In the genomic region with DNA sequence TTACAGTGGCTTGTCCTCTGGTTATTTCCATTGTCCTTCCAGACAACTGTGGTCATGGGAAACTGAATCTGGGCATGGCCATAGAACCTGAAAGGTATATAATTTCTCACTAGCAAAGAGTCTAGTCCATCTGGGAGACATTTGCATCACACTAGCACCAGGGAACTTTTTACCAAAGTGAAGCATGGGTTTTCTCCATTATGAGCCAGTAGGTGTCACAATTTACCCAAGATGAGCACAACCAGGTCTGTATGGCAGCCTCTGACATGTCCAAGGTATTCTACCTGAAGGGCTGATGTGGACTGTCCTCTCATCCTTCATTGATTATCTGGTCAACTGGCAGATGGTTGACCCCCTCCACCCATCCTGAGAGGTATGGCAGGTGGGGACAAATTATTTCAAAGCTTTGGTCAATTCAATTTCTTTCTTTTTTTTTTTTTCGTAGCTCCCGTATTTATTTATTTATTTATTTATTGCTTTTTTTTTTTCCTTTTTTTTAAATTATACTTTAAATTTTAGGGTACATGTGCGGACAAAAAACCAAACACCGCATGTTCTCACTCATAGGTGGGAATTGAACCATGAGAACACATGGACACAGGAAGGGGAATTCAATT, we compare ENCODE assay signal across 9 cellular contexts.
DNase-seq lines count a peak whose midpoint lies in the region; ATAC-seq and TF ChIP-seq lines count a peak whose summit lies in the region.
"Had no signal": no experiment of that assay in that cellular context is flagged by ENCODE, and none has a peak within 500 bp of the region (broad histone marks: within the 10 kb centered on the region; RNA-seq: fewer than 3 reads in every experiment).

No MANE protein-coding gene starts in this region.

- H3K36me3 ChIP-seq in left lung (no peaks in the 10 kb centered on the region), HAP-1 (replicated peaks) (no peaks in the 10 kb centered on the region), tibial artery (no peaks in the 10 kb centered on the region)

- ATAC-seq in left lung = peak; percentile 33

- TF ChIP-seq CTCF in left lung (IDR thresholded peaks at IDR 0.05) (peak in 1 of 2 donors; percentile 21), tibial artery (IDR thresholded peaks at IDR 0.05) (no peak)

- H3K27me3 ChIP-seq in left lung = no peaks in the 10 kb centered on the region
- H3K27me3 ChIP-seq in HAP-1 (ENCODE audit: low read depth) = peaks cover 5% of the 10 kb centered on the region; the same call in 1 of the 2 replicates
- no peaks in the 10 kb centered on the region for H3K27me3 ChIP-seq in tibial artery

- DNase-seq in activated naive CD4-positive, alpha-beta T cell treated with anti-CD3 and anti-CD28 coated beads for 36 hours = peak; percentile 5
- DNase-seq in activated naive CD4-positive, alpha-beta T cell (lab: John Stamatoyannopoulos, UW) = no peak
- DNase-seq in HS-5 (ENCODE audit: low read depth) (peak; percentile 15), SHP77 treated with DMSO at 0.1 percent for 48 hours (lab: John Stamatoyannopoulos, UW) (peak; percentile 11), left lung (no peak), HAP-1 (ENCODE audit: low spot score in 2 of 2) (no peak), tibial artery (no peak)
- DNase-seq in activated effector memory CD4-positive, alpha-beta T cell treated with Interleukin-2 at 50 U/mL for 16 hours = no peak

- H3K4me1 Mint-ChIP-seq in activated naive CD4-positive, alpha-beta T cell treated with anti-CD3 and anti-CD28 coated beads for 36 hours (ENCODE audit: low read depth) = no peaks in the 10 kb centered on the region
- H3K4me1 Mint-ChIP-seq: activated naive CD4-positive, alpha-beta T cell treated with anti-CD3 and anti-CD28 coated beads, Interleukin-2, amount 50 U/mL, for 24 hours had no signal

- H3K4me3 ChIP-seq in left lung = no peak overlapping the region
- H3K4me3 ChIP-seq in HAP-1 = no peak overlapping the region
- no peak overlapping the region for H3K4me3 ChIP-seq in tibial artery

- no peak overlapping the region for H3K27ac Mint-ChIP-seq in activated naive CD4-positive, alpha-beta T cell treated with anti-CD3 and anti-CD28 coated beads for 36 hours
- H3K27ac Mint-ChIP-seq: activated naive CD4-positive, alpha-beta T cell treated with anti-CD3 and anti-CD28 coated beads, Interleukin-2, amount 50 U/mL, for 24 hours had no signal

- no peak overlapping the region for H3K4me3 Mint-ChIP-seq in activated naive CD4-positive, alpha-beta T cell treated with anti-CD3 and anti-CD28 coated beads for 36 hours
- H3K4me3 Mint-ChIP-seq: activated naive CD4-positive, alpha-beta T cell treated with anti-CD3 and anti-CD28 coated beads, Interleukin-2, amount 50 U/mL, for 24 hours had no signal

- CTCF ChIA-PET in activated naive CD4-positive, alpha-beta T cell treated with anti-CD3 and anti-CD28 coated beads for 36 hours (lab: Charles Lee) = interaction anchor here (0.6 kb wide), 2 partner anchors 101 to 1081 kb away, joined by 4 to 6 read pairs; no protein-coding TSS in a partner anchor

- peaks cover 3% of the 10 kb centered on the region for H3K27me3 Mint-ChIP-seq in activated naive CD4-positive, alpha-beta T cell treated with anti-CD3 and anti-CD28 coated beads for 36 hours (ENCODE audit: low read depth)

- H3K9me3 ChIP-seq in left lung = no peaks in the 10 kb centered on the region
- no peaks in the 10 kb centered on the region for H3K9me3 ChIP-seq in HAP-1
- H3K9me3 ChIP-seq in tibial artery = no peaks in the 10 kb centered on the region

- H3K4me1 ChIP-seq in left lung (no peaks in the 10 kb centered on the region), HAP-1 (no peaks in the 10 kb centered on the region), tibial artery (no peaks in the 10 kb centered on the region)

- no peaks in the 10 kb centered on the region for H3K9me3 Mint-ChIP-seq in activated naive CD4-positive, alpha-beta T cell treated with anti-CD3 and anti-CD28 coated beads for 36 hours
- H3K9me3 Mint-ChIP-seq: activated naive CD4-positive, alpha-beta T cell treated with anti-CD3 and anti-CD28 coated beads, Interleukin-2, amount 50 U/mL, for 24 hours had no signal

- intact Hi-C loops in activated naive CD4-positive, alpha-beta T cell treated with anti-CD3 and anti-CD28 coated beads for 36 hours (cut with micrococcal nuclease) = no loop called here
- intact Hi-C loops in left lung (cut with DNase I) (no loop called here), tibial artery (cut with DNase I; ENCODE audit: low total_unique reads) (no loop called here)

- no peaks in the 10 kb centered on the region for H3K36me3 Mint-ChIP-seq in activated naive CD4-positive, alpha-beta T cell treated with anti-CD3 and anti-CD28 coated beads for 36 hours (ENCODE audit: low read depth)
- H3K36me3 Mint-ChIP-seq: activated naive CD4-positive, alpha-beta T cell treated with anti-CD3 and anti-CD28 coated beads, Interleukin-2, amount 50 U/mL, for 24 hours had no signal

- H3K27ac ChIP-seq in left lung = no peak overlapping the region
- no peak overlapping the region for H3K27ac ChIP-seq in tibial artery

- in situ Hi-C loops in HAP-1 (cut with MboI; ENCODE audit: low sequenced_read_pairs) = no loop called here

Comparison
In these comparisons a context has a peak if more than half of its experiments do, and no peak if none do; other contexts are left out.
1. DNase-seq: peak in activated naive CD4-positive, alpha-beta T cell treated with anti-CD3 and anti-CD28 coated beads for 36 hours (single experiment), HS-5 (single experiment) and SHP77 treated with DMSO at 0.1 percent for 48 hours (single experiment); none in activated naive CD4-positive, alpha-beta T cell (0 of 4), left lung (0 of 2), HAP-1 (0 of 2), tibial artery (0 of 2) and activated effector memory CD4-positive, alpha-beta T cell treated with Interleukin-2 at 50 U/mL for 16 hours (single experiment).